22 cellular contexts compared by ENCODE assay signal in genomic region chr14:58677525-58677924, GRCh38. TPM values are rescaled to one million over a fixed set of nuclear protein-coding genes. Genes with fewer than 3 reads are reported as not detected.
A peak's percentile ranks its signal among the peaks of the same experiment; 100 is the strongest.
DNase-seq lines count a peak whose midpoint lies in the region; ATAC-seq, FAIRE-seq and TF ChIP-seq lines count a peak whose summit lies in the region.
"Had no signal": no experiment of that assay in that cellular context is flagged by ENCODE, and none has a peak within 500 bp of the region (broad histone marks: within the 10 kb centered on the region; RNA-seq: fewer than 3 reads in every experiment).

No MANE protein-coding gene starts in this region.

- no peaks in the 10 kb centered on the region for H3K9me3 ChIP-seq in mucosa of descending colon
- no peaks in the 10 kb centered on the region for H3K9me3 ChIP-seq in CD4-positive, alpha-beta T cell (ENCODE audit: control insufficient read depth, low read length)
- H3K9me3 ChIP-seq: HAP-1, SK-N-SH had no signal

- no peaks in the 10 kb centered on the region for H3K9me3 Mint-ChIP-seq in CD4-positive, alpha-beta T cell
- H3K9me3 Mint-ChIP-seq: GM23338 had no signal

- no peaks in the 10 kb centered on the region for H3K36me3 Mint-ChIP-seq in CD4-positive, alpha-beta T cell (ENCODE audit: low read depth)

- no peaks in the 10 kb centered on the region for H3K36me3 ChIP-seq in mucosa of descending colon (ENCODE audit: low read depth)
- H3K36me3 ChIP-seq: HAP-1 had no signal

- no peaks in the 10 kb centered on the region for H3K4me1 Mint-ChIP-seq in CD4-positive, alpha-beta T cell (ENCODE audit: low read depth)
- H3K4me1 Mint-ChIP-seq: GM23338 had no signal

- no peak overlapping the region for H3K27ac Mint-ChIP-seq in CD4-positive, alpha-beta T cell
- H3K27ac Mint-ChIP-seq: GM23338 had no signal

- no peak for TF ChIP-seq CTCF in mucosa of descending colon (IDR thresholded peaks at IDR 0.05)
- no peak for TF ChIP-seq CTCF in CD4-positive, alpha-beta T cell (IDR thresholded peaks at IDR 0.05)

- peaks cover 6% of the 10 kb centered on the region for H3K27me3 Mint-ChIP-seq in CD4-positive, alpha-beta T cell

- CTCF ChIA-PET in CD4-positive, alpha-beta T cell (lab: Charles Lee) = no interaction called here

- no peak overlapping the region for H3K4me3 Mint-ChIP-seq in CD4-positive, alpha-beta T cell
- H3K4me3 Mint-ChIP-seq: GM23338 had no signal

- peak; percentile 35 for DNase-seq in COR-L47 (lab: John Stamatoyannopoulos, UW)
- DNase-seq in NCI-H1436 treated with DMSO at 0.1 percent for 48 hours (lab: John Stamatoyannopoulos, UW) = peak; percentile 53
- DNase-seq in NCI-H748 (lab: John Stamatoyannopoulos, UW; ENCODE audit: unreplicated experiment) = peak; percentile 76
- peak in 1 of 3 donors; percentile 27 for DNase-seq in mucosa of descending colon
- no peak for DNase-seq in CD4-positive, alpha-beta T cell
- no peak for DNase-seq in GM12892 (ENCODE audit: insufficient read length)
- DNase-seq: DND-41; KG1; NCI-H1092; NCI-H187 treated with DMSO at 0.1 percent for 48 hours; NCI-H526; NK-92 treated with Interleukin-12 subunit alpha and Interleukin-12 subunit beta, amount 100 ng/mL, for 24 hours; SIG-M5; SK-N-SH; T-helper 1 cell had no signal

- FAIRE-seq in GM12892 (lab: Jason Lieb, UNC) = no peak
- FAIRE-seq: A204.1, GM12878 had no signal

- H3K4me3 ChIP-seq in mucosa of descending colon = no peak overlapping the region
- H3K4me3 ChIP-seq: GM12878, GM23338, HAP-1 had no signal

- no peak for TF ChIP-seq POLR2A in GM12892 (IDR thresholded peaks at IDR 0.05; ENCODE audit: low read depth, low read length)

- POLR2A ChIA-PET in CD4-positive, alpha-beta T cell (lab: Charles Lee) = no interaction called here

- ATAC-seq in mucosa of descending colon (peak; percentile 78), HG02610 (IDR thresholded peaks at IDR 0.05; ENCODE audit: unreplicated experiment) (no peak)
- no peak for ATAC-seq in CD4-positive, alpha-beta T cell (ENCODE audit: poor library complexity)
- ATAC-seq: GM12878, GM23338 had no signal

- H3K27ac ChIP-seq in CD4-positive, alpha-beta T cell (ENCODE audit: low read depth, low read length) = no peak overlapping the region
- H3K27ac ChIP-seq: C4-2B, RWPE1 had no signal

- peaks cover 4% of the 10 kb centered on the region for H3K4me1 ChIP-seq in mucosa of descending colon (ENCODE audit: low read depth)
- H3K4me1 ChIP-seq: HAP-1 had no signal

- H3K27me3 ChIP-seq in CD4-positive, alpha-beta T cell (ENCODE audit: control insufficient read depth, insufficient read depth, low read length) = no peaks in the 10 kb centered on the region

- intact Hi-C loops in mucosa of descending colon (cut with DNase I, micrococcal nuclease) = no loop called here
- intact Hi-C loops in CD4-positive, alpha-beta T cell (cut with DNase I, micrococcal nuclease) = no loop called here

RNA-seq across cellular contexts. Expression of gene DACT1, which starts 39.8 kb away (rescaled TPM):
- 1 to 10 TPM; 2.3 to 7.2 (median 3.0) TPM for total RNA-seq in mucosa of descending colon
- 1 to 10 TPM; 1.3 TPM for total RNA-seq in CD4-positive, alpha-beta T cell
- 0.87 TPM for polyA plus RNA-seq in GM12892 (2012; ENCODE audit: missing spikeins)

Comparison
In these comparisons a context has a peak if more than half of its experiments do, and no peak if none do; other contexts are left out.
1. DNase-seq: peak in COR-L47 (single experiment), NCI-H1436 treated with DMSO at 0.1 percent for 48 hours (single experiment) and NCI-H748 (single experiment); none in CD4-positive, alpha-beta T cell (0 of 10) and GM12892 (single experiment).